ENCODE assay signal across 7 cellular contexts in the genomic region with DNA sequence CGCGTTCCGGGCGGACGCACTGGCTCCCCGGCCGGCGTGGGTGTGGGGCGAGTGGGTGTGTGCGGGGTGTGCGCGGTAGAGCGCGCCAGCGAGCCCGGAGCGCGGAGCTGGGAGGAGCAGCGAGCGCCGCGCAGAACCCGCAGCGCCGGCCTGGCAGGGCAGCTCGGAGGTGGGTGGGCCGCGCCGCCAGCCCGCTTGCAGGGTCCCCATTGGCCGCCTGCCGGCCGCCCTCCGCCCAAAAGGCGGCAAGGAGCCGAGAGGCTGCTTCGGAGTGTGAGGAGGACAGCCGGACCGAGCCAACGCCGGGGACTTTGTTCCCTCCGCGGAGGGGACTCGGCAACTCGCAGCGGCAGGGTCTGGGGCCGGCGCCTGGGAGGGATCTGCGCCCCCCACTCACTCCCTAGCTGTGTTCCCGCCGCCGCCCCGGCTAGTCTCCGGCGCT. TPM values are rescaled to one million over a fixed set of nuclear protein-coding genes. Genes with fewer than 3 reads are reported as not detected.
DNase-seq lines count a peak whose midpoint lies in the region; ATAC-seq and TF ChIP-seq lines count a peak whose summit lies in the region.

DAPK1 (plus strand) TSS at position 264 of the 442 bp plus-strand sequence. CDS start 1,211 bp downstream, outside the sequence.

- H3K27ac ChIP-seq in angular gyrus (ENCODE audit: low read depth, low read length) = peak within 1 kb of the TSS; percentile 66
- H3K27ac ChIP-seq in hepatocyte = peak within 1 kb of the TSS; percentile 88
- no peak within 1 kb of the TSS for H3K27ac ChIP-seq in psoas muscle

- H3K9me3 ChIP-seq in hepatocyte (ENCODE audit: low read depth) (no peaks in the 10 kb centered on the region), psoas muscle (no peaks in the 10 kb centered on the region)

- TF ChIP-seq CTCF in GM12865 (IDR thresholded peaks at IDR 0.05; ENCODE audit: insufficient read depth, low read depth, low read length, missing control alignments) (peak; percentile 11), hepatocyte (IDR thresholded peaks at IDR 0.05; ENCODE audit: poor library complexity) (peak; percentile 34), psoas muscle (IDR thresholded peaks at IDR 0.05) (no peak)

- H4K20me1 ChIP-seq in hepatocyte (ENCODE audit: insufficient read depth, poor library complexity, severe bottlenecking) = no peaks in the 10 kb centered on the region

- no peaks in the 10 kb centered on the region for H3K36me3 ChIP-seq in hepatocyte (replicated peaks; ENCODE audit: insufficient read depth, low read depth)
- no peaks in the 10 kb centered on the region for H3K36me3 ChIP-seq in psoas muscle (ENCODE audit: insufficient read depth in 1 of 2, low read depth in 1 of 2)

- ATAC-seq in GM21529 (IDR thresholded peaks at IDR 0.05; ENCODE audit: unreplicated experiment) = peak; percentile 43
- ATAC-seq in psoas muscle = peak; percentile 73 to 87 (median 80)
- no peak for ATAC-seq in GM18517 (IDR thresholded peaks at IDR 0.05; ENCODE audit: unreplicated experiment)

- DNase-seq in GM12865 (ENCODE audit: low read depth) (peak; percentile 83), NCI-H1092 treated with DMSO at 0.1 percent for 48 hours (lab: John Stamatoyannopoulos, UW) (peak; percentile 70), hepatocyte (ENCODE audit: low spot score) (peak; percentile 89), psoas muscle (peak; percentile 62 to 80)

- H3K4me1 ChIP-seq in hepatocyte (ENCODE audit: insufficient read depth) = peaks cover 20% of the 10 kb centered on the region
- no peaks in the 10 kb centered on the region for H3K4me1 ChIP-seq in psoas muscle

- under 1% methylated on average over 45 of the region's 55 CpGs for WGBS in hepatocyte (ENCODE audit: low lambda C conversion rate, missing lambda C conversion rate)
- WGBS in psoas muscle, 3 donors = 0% methylated on average over 15 to 55 of the region's 55 CpGs

- intact Hi-C loops in psoas muscle (cut with DNase I) = loop anchor here in 1 of 2 donors (5.0 to 10.0 kb wide), 2 partner anchors 160 to 167 kb away; no protein-coding TSS in a partner anchor

- H3K27me3 ChIP-seq in hepatocyte (peaks cover 2% of the 10 kb centered on the region), psoas muscle (ENCODE audit: insufficient read depth in 3 of 3, low read length in 2 of 3) (peaks cover 0 to 2% (median 0%) of the 10 kb centered on the region in 3 donors)

- H3K9me2 ChIP-seq in hepatocyte (replicated peaks; ENCODE audit: insufficient read depth) = no peaks in the 10 kb centered on the region

- H2AFZ ChIP-seq in hepatocyte = peak within 1 kb of the TSS; percentile 80

- H3K4me3 ChIP-seq in GM12865 (ENCODE audit: low read depth, low read length) (peak within 1 kb of the TSS; percentile 60), hepatocyte (peak within 1 kb of the TSS; percentile 85), psoas muscle (peak within 1 kb of the TSS; percentile 69)

- H3K79me2 ChIP-seq in hepatocyte = peaks cover 50% of the 10 kb centered on the region

- peak within 1 kb of the TSS; percentile 93 for H3K4me2 ChIP-seq in hepatocyte

RNA-seq across cellular contexts. Expression of gene DAPK1, which starts in this region (rescaled TPM):
- total RNA-seq in hepatocyte (47.7 and 62.3 TPM in 2 replicates), psoas muscle (1 to 10 TPM; 2.2 to 8.4 (median 3.4) TPM)
- polyA plus RNA-seq in hepatocyte (44.4 and 46.9 TPM in 2 replicates), psoas muscle (1 to 10 TPM in 1 of 3 donors, under 1 TPM in 2; 0.66 to 1.3 (median 0.66) TPM)

Comparison
In these comparisons a context has a peak if more than half of its experiments do, and no peak if none do; other contexts are left out.
1. RNA of gene DAPK1 (polyA plus RNA-seq): 44.4 to 46.9 TPM in hepatocyte; 0.66 to 1.3 TPM in psoas muscle; every median in the first group is over 10 times any median in the second.
2. Peak in every context shown above with its lines, with median percentiles within 50 percentile points of each other: DNase-seq and H3K4me3 ChIP-seq.